Comparison of ENCODE assay signal across 1 cellular context in the genomic region with DNA sequence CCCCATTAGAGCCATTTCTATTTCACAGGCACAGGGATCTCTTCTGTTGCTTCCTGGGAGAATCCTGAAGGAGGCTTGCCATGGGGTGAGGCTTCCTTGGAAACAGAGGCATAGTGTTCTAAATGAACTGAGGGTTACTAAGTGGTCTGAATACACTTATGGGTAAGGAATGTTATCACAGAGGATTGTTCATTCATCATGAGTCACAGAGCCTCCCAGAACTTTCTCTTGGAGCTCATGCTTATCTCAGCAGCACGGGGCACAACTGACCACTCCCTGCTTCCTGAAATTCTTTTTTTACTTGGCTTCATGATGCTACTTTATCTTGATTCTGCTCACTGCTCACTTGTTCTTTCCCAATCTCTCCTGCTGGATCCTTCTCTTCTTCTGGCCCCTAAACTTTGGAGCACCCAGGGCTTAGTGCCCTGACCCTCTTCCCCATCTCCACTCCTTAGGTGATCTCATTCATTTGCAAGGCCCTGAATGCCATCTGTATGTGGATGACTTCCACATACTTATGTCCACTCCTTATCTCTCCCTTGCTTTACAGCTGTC.
TF ChIP-seq lines count a peak whose summit lies in the region.

No MANE protein-coding gene starts in this region.

TF ChIP-seq in SK-N-SH, 30 proteins besides CTCF, POLR2A, EP300 and RAD21 (continued from another document):
- TF ChIP-seq, protein P1, sequence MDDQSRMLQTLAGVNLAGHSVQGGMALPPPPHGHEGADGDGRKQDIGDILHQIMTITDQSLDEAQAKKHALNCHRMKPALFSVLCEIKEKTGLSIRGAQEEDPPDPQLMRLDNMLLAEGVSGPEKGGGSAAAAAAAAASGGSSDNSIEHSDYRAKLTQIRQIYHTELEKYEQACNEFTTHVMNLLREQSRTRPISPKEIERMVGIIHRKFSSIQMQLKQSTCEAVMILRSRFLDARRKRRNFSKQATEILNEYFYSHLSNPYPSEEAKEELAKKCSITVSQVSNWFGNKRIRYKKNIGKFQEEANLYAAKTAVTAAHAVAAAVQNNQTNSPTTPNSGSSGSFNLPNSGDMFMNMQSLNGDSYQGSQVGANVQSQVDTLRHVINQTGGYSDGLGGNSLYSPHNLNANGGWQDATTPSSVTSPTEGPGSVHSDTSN (IDR thresholded peaks at IDR 0.05): peak; percentile 59; the same call in 1 of the 2 replicates
- TF ChIP-seq FOSL2 (IDR thresholded peaks at IDR 0.05; ENCODE audit: borderline replicate concordance, low read depth): peak; percentile 94
- TF ChIP-seq NRF1 (IDR thresholded peaks at IDR 0.05; ENCODE audit: low read depth, low read length): no peak
- TF ChIP-seq RCOR1 (IDR thresholded peaks at IDR 0.05; ENCODE audit: low read length): no peak
- TF ChIP-seq SIN3A (IDR thresholded peaks at IDR 0.05; ENCODE audit: borderline replicate concordance, low read depth, low read length): no peak
- TF ChIP-seq GABPA (IDR thresholded peaks at IDR 0.05; ENCODE audit: low read depth): peak; percentile 13; the same call in 1 of the 2 replicates
- TF ChIP-seq POLR2AphosphoS5 (IDR thresholded peaks at IDR 0.05; ENCODE audit: low read depth, low read length): peak; percentile 69; the same call in 1 of the 2 replicates
- TF ChIP-seq, protein P2, sequence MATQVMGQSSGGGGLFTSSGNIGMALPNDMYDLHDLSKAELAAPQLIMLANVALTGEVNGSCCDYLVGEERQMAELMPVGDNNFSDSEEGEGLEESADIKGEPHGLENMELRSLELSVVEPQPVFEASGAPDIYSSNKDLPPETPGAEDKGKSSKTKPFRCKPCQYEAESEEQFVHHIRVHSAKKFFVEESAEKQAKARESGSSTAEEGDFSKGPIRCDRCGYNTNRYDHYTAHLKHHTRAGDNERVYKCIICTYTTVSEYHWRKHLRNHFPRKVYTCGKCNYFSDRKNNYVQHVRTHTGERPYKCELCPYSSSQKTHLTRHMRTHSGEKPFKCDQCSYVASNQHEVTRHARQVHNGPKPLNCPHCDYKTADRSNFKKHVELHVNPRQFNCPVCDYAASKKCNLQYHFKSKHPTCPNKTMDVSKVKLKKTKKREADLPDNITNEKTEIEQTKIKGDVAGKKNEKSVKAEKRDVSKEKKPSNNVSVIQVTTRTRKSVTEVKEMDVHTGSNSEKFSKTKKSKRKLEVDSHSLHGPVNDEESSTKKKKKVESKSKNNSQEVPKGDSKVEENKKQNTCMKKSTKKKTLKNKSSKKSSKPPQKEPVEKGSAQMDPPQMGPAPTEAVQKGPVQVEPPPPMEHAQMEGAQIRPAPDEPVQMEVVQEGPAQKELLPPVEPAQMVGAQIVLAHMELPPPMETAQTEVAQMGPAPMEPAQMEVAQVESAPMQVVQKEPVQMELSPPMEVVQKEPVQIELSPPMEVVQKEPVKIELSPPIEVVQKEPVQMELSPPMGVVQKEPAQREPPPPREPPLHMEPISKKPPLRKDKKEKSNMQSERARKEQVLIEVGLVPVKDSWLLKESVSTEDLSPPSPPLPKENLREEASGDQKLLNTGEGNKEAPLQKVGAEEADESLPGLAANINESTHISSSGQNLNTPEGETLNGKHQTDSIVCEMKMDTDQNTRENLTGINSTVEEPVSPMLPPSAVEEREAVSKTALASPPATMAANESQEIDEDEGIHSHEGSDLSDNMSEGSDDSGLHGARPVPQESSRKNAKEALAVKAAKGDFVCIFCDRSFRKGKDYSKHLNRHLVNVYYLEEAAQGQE (IDR thresholded peaks at IDR 0.05; ENCODE audit: low read depth, low read length): no peak
- TF ChIP-seq JUND (IDR thresholded peaks at IDR 0.05): peak; percentile 89
- TF ChIP-seq CHD2 (IDR thresholded peaks at IDR 0.05; ENCODE audit: low read length, partially characterized antibody): no peak
- no peak for TF ChIP-seq YY1 (IDR thresholded peaks at IDR 0.05; ENCODE audit: low read depth)
- no peak; the same call in 1 of the 2 replicates for TF ChIP-seq TAF1 (IDR thresholded peaks at IDR 0.05; ENCODE audit: borderline replicate concordance, low read depth, low read length)
- no peak for TF ChIP-seq EZH2phosphoT487 (IDR thresholded peaks at IDR 0.05; ENCODE audit: borderline replicate concordance, low read depth)
- TF ChIP-seq, protein P3, sequence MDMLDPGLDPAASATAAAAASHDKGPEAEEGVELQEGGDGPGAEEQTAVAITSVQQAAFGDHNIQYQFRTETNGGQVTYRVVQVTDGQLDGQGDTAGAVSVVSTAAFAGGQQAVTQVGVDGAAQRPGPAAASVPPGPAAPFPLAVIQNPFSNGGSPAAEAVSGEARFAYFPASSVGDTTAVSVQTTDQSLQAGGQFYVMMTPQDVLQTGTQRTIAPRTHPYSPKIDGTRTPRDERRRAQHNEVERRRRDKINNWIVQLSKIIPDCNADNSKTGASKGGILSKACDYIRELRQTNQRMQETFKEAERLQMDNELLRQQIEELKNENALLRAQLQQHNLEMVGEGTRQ (IDR thresholded peaks at IDR 0.05; ENCODE audit: borderline replicate concordance, low read depth, low read length): no peak
- peak; percentile 75; the same call in 1 of the 2 replicates for TF ChIP-seq MEF2A (IDR thresholded peaks at IDR 0.05; ENCODE audit: borderline replicate concordance, low read depth)
- TF ChIP-seq TCF12 (IDR thresholded peaks at IDR 0.05): peak; percentile 79
- no peak for TF ChIP-seq RFX5 (IDR thresholded peaks at IDR 0.05; ENCODE audit: low read length)
- TF ChIP-seq, protein P4, sequence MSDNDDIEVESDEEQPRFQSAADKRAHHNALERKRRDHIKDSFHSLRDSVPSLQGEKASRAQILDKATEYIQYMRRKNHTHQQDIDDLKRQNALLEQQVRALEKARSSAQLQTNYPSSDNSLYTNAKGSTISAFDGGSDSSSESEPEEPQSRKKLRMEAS (IDR thresholded peaks at IDR 0.05; ENCODE audit: low read depth): peak; percentile 86
- peak; percentile 74 for TF ChIP-seq NFIC (IDR thresholded peaks at IDR 0.05; ENCODE audit: borderline replicate concordance)
- TF ChIP-seq FOXJ3 (CRISPR knock-in tag; IDR thresholded peaks at IDR 0.05): no peak
- TF ChIP-seq TEAD4 (IDR thresholded peaks at IDR 0.05; ENCODE audit: borderline replicate concordance, insufficient read depth): peak; percentile 76; the same call in 1 of the 2 replicates
- TF ChIP-seq RXRA (IDR thresholded peaks at IDR 0.05; ENCODE audit: borderline replicate concordance, low read depth): peak; percentile 81
- TF ChIP-seq, protein P5, sequence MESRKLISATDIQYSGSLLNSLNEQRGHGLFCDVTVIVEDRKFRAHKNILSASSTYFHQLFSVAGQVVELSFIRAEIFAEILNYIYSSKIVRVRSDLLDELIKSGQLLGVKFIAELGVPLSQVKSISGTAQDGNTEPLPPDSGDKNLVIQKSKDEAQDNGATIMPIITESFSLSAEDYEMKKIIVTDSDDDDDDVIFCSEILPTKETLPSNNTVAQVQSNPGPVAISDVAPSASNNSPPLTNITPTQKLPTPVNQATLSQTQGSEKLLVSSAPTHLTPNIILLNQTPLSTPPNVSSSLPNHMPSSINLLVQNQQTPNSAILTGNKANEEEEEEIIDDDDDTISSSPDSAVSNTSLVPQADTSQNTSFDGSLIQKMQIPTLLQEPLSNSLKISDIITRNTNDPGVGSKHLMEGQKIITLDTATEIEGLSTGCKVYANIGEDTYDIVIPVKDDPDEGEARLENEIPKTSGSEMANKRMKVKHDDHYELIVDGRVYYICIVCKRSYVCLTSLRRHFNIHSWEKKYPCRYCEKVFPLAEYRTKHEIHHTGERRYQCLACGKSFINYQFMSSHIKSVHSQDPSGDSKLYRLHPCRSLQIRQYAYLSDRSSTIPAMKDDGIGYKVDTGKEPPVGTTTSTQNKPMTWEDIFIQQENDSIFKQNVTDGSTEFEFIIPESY (IDR thresholded peaks at IDR 0.05; ENCODE audit: borderline replicate concordance, low read depth): 0 out of 2 replicates have a peak, but pooled peaks have one; percentile 45
- TF ChIP-seq GATA2 (CRISPR knock-in tag; IDR thresholded peaks at IDR 0.05): no peak
